25 cellular contexts compared by ENCODE assay signal in genomic region chr5:11941566-11941965, GRCh38. TPM values are rescaled to one million over a fixed set of nuclear protein-coding genes. Genes with fewer than 3 reads are reported as not detected.
"Had no signal": no experiment of that assay in that cellular context is flagged by ENCODE, and none has a peak within 500 bp of the region (broad histone marks: within the 10 kb centered on the region; RNA-seq: fewer than 3 reads in every experiment).

No MANE protein-coding gene starts in this region.

- H3K27ac ChIP-seq: esophagus muscularis mucosa, left lung, neural progenitor cell, parathyroid adenoma, right lobe of liver, suprapubic skin, vagina had no signal

- H3K36me3 ChIP-seq: esophagus muscularis mucosa, left lung, neural progenitor cell, right lobe of liver, suprapubic skin, vagina had no signal

- H3K4me1 Mint-ChIP-seq: endodermal cell; naive thymus-derived CD4-positive, alpha-beta T cell; nephron; neural progenitor cell; stimulated activated naive CD8-positive, alpha-beta T cell treated with anti-CD3 and anti-CD28 coated beads, Interleukin-15, amount 100 ng/mL, for 72 hours had no signal

- H3K27me3 ChIP-seq: esophagus muscularis mucosa, left lung, neural progenitor cell, right lobe of liver, suprapubic skin, vagina had no signal

- H3K4me3 Mint-ChIP-seq: dendritic cell treated with granulocyte-macrophage colony-stimulating factor and Interleukin-4, amounts not matched to agents 40 ng/mL and 50 ng/mL, for 4 days; endodermal cell; naive thymus-derived CD4-positive, alpha-beta T cell; nephron; neural progenitor cell; stimulated activated naive CD8-positive, alpha-beta T cell treated with anti-CD3 and anti-CD28 coated beads, Interleukin-15, amount 100 ng/mL, for 72 hours had no signal

- H3K4me1 ChIP-seq: esophagus muscularis mucosa, left lung, neural progenitor cell, parathyroid adenoma, right lobe of liver, suprapubic skin, vagina had no signal

- H3K27me3 Mint-ChIP-seq: dendritic cell treated with granulocyte-macrophage colony-stimulating factor and Interleukin-4, amounts not matched to agents 40 ng/mL and 50 ng/mL, for 4 days; naive thymus-derived CD4-positive, alpha-beta T cell; progenitor cell of endocrine pancreas; stimulated activated naive CD8-positive, alpha-beta T cell treated with anti-CD3 and anti-CD28 coated beads, Interleukin-15, amount 100 ng/mL, for 72 hours had no signal

- ATAC-seq: left lung; naive thymus-derived CD4-positive, alpha-beta T cell; right lobe of liver; stimulated activated naive CD8-positive, alpha-beta T cell treated with anti-CD3 and anti-CD28 coated beads, Interleukin-15, amount 100 ng/mL, for 72 hours had no signal

- H3K9me3 ChIP-seq: esophagus muscularis mucosa, left lung, right lobe of liver, suprapubic skin, vagina had no signal

- H3K9me3 Mint-ChIP-seq: endodermal cell, nephron, neural progenitor cell had no signal

- H3K27ac Mint-ChIP-seq: dendritic cell treated with granulocyte-macrophage colony-stimulating factor and Interleukin-4, amounts not matched to agents 40 ng/mL and 50 ng/mL, for 4 days; endodermal cell; naive thymus-derived CD4-positive, alpha-beta T cell; nephron; neural progenitor cell; progenitor cell of endocrine pancreas; stimulated activated naive CD8-positive, alpha-beta T cell treated with anti-CD3 and anti-CD28 coated beads, Interleukin-15, amount 100 ng/mL, for 72 hours had no signal

- H3K36me3 Mint-ChIP-seq: naive thymus-derived CD4-positive, alpha-beta T cell; neural progenitor cell had no signal

- H3K4me3 ChIP-seq: esophagus muscularis mucosa, left lung, neural progenitor cell, right lobe of liver, smooth muscle cell, suprapubic skin, vagina had no signal

- DNase-seq: effector CD8-positive, alpha-beta T cell; endodermal cell; left lung; mesendoderm; midbrain; naive thymus-derived CD4-positive, alpha-beta T cell; right lobe of liver; stimulated activated CD4-positive, alpha-beta T cell treated with anti-CD3 and anti-CD28 coated beads, Interleukin-12 subunit alpha, Interleukin-12 subunit beta, amount 100 ng/mL, for 4 hours; stimulated activated CD4-positive, alpha-beta T cell treated with anti-CD3 and anti-CD28 coated beads, Interleukin-1b, Interleukin-23, amount 100 ng/mL, for 48 hours; stimulated activated CD4-positive, alpha-beta T cell treated with anti-CD3 and anti-CD28 coated beads, Interleukin-4, amount 100 ng/mL, for 1 hour; stimulated activated CD8-positive, alpha-beta memory T cell treated with anti-CD3 and anti-CD28 coated beads, Interleukin-4, amount 100 ng/mL, for 48 hours; stimulated activated naive CD4-positive, alpha-beta T cell; stimulated activated naive CD8-positive, alpha-beta T cell treated with anti-CD3 and anti-CD28 coated beads, Interleukin-15, amount 100 ng/mL, for 72 hours had no signal

RNA-seq across cellular contexts. Expression of gene CTNND2, which starts 37.3 kb away (rescaled TPM):
- total RNA-seq: fibroblast of lung, lung microvascular endothelial cell, osteoblast had no signal
